In the genomic region with DNA sequence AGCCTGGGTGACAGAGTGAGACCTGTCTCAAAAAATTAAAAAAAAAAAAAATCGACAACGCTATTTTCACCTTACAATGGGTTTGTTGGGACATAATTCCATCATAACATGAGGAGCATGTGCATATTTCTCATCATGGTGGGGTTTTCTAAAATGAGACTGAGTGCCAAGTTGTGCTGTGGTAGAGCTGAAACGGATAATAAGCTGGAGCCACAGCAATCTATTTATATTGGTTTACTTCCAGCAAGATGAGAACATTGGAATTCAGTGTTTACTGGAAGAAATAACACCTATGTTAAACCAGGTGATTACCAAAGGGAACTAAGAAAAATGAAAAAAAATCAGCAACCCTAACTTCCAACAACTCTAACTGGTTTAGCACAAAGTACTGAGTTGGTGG, we compare ENCODE assay signal across 17 cellular contexts.
"Had no signal": no experiment of that assay in that cellular context is flagged by ENCODE, and none has a peak within 500 bp of the region (broad histone marks: within the 10 kb centered on the region; RNA-seq: fewer than 3 reads in every experiment).

No MANE protein-coding gene starts in this region.

- H3K27me3 ChIP-seq: esophagus muscularis mucosa, left lung, tibial artery had no signal

- H3K9me3 Mint-ChIP-seq: activated naive CD4-positive, alpha-beta T cell treated with anti-CD3 and anti-CD28 coated beads, Interleukin-2, amount 50 U/mL, for 24 hours; activated T-helper 17 cell treated with anti-CD3 and anti-CD28 coated beads, Interleukin-2, amount 50 U/mL, for 72 hours had no signal

- FAIRE-seq: colon, keratinocyte, TTC549, urothelium cell line had no signal

- H3K4me3 ChIP-seq: esophagus muscularis mucosa, left lung, tibial artery had no signal

- H3K36me3 Mint-ChIP-seq: memory B cell had no signal

- DNase-seq: activated CD4-positive, alpha-beta T cell treated with anti-CD3 and anti-CD28 coated beads, Interleukin-2, amount 50 U/mL, for 1 hour; activated CD4-positive, CD25-positive, alpha-beta regulatory T cell; hippocampal formation; left lung; nucleus accumbens; stimulated activated CD4-positive, alpha-beta T cell treated with anti-CD3 and anti-CD28 coated beads, Interleukin-4, amount 100 ng/mL, for 1 hour; stimulated activated naive CD4-positive, alpha-beta T cell; tibial artery had no signal

- ATAC-seq: activated T-helper 17 cell treated with anti-CD3 and anti-CD28 coated beads, Interleukin-2, amount 50 U/mL, for 72 hours had no signal

- H3K27ac ChIP-seq: esophagus muscularis mucosa, left lung, tibial artery had no signal

- H3K36me3 ChIP-seq: esophagus muscularis mucosa, left lung, tibial artery had no signal

- H3K4me3 Mint-ChIP-seq: memory B cell, nephron had no signal

- H3K27me3 Mint-ChIP-seq: activated naive CD4-positive, alpha-beta T cell treated with anti-CD3 and anti-CD28 coated beads, Interleukin-2, amount 50 U/mL, for 24 hours; activated T-helper 17 cell treated with anti-CD3 and anti-CD28 coated beads, Interleukin-2, amount 50 U/mL, for 72 hours had no signal

- H3K9me3 ChIP-seq: esophagus muscularis mucosa, left lung, tibial artery had no signal

- H3K27ac Mint-ChIP-seq: activated T-helper 17 cell treated with anti-CD3 and anti-CD28 coated beads, Interleukin-2, amount 50 U/mL, for 72 hours; memory B cell; nephron had no signal
